33 cellular contexts compared by ENCODE assay signal in the genomic region with DNA sequence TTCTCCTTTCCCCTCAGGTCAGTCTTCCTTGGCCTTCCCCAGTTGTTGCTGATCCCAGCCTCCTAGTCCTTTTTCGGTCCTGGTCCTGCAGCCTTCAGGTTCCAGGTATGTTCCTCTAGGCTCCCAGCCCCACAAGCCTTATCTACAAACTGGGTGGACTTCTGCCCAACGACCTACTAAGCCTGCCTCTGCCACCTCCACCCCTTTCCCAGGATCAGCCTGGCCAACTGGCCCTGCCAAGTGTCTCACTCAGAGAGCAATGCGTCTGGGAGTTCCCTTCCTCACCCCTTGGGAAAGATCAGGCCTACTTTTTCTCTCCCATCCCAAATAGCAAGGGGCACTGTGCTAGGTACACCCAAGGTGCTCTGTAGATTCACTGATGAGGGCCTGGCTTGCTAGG. TPM values are rescaled to one million over a fixed set of nuclear protein-coding genes. Genes with fewer than 3 reads are reported as not detected.
"Had no signal": no experiment of that assay in that cellular context is flagged by ENCODE, and none has a peak within 500 bp of the region (broad histone marks: within the 10 kb centered on the region; RNA-seq: fewer than 3 reads in every experiment).

A gene with protein sequence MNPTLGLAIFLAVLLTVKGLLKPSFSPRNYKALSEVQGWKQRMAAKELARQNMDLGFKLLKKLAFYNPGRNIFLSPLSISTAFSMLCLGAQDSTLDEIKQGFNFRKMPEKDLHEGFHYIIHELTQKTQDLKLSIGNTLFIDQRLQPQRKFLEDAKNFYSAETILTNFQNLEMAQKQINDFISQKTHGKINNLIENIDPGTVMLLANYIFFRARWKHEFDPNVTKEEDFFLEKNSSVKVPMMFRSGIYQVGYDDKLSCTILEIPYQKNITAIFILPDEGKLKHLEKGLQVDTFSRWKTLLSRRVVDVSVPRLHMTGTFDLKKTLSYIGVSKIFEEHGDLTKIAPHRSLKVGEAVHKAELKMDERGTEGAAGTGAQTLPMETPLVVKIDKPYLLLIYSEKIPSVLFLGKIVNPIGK (minus strand): TSS at position 114 of the 400 bp plus-strand sequence. CDS start 11,072 bp downstream, outside the sequence.

- H3K27me3 ChIP-seq: brain microvascular endothelial cell had no signal

- H3K4me3 ChIP-seq: esophagus muscularis mucosa, gastrocnemius medialis had no signal

- H3K9me3 ChIP-seq: esophagus muscularis mucosa, gastrocnemius medialis had no signal

- DNase-seq: activated B cell treated with CpG ODN at 0.5 μM for 24 hours; activated CD4-positive, alpha-beta T cell treated with anti-CD3 and anti-CD28 coated beads for 48 hours; activated CD4-positive, alpha-beta T cell treated with anti-CD3 and anti-CD28 coated beads, Interleukin-2, amount 50 U/mL, for 1 hour; activated CD4-positive, alpha-beta T cell treated with anti-CD3 and anti-CD28 coated beads, Interleukin-2, amount 50 U/mL, for 48 hours; activated CD8-positive, alpha-beta memory T cell treated with anti-CD3 and anti-CD28 coated beads for 24 hours; activated CD8-positive, alpha-beta T cell treated with anti-CD3 and anti-CD28 coated beads for 36 hours; activated effector memory CD4-positive, alpha-beta T cell treated with Interleukin-2 at 50 U/mL for 16 hours; activated gamma-delta T cell treated with Interleukin-2 at 50 U/mL for 16 hours; activated naive CD4-positive, alpha-beta T cell treated with anti-CD3 and anti-CD28 coated beads, Interleukin-2, amount 50 U/mL, for 16 hours; activated naive CD4-positive, alpha-beta T cell treated with Interleukin-2 at 50 U/mL for 16 hours; activated T-cell treated with anti-CD3 and anti-CD28 coated beads, Interleukin-2, amount 50 U/mL, for 4 hours; amniotic stem cell; anterior cingulate cortex; brain microvascular endothelial cell; caudate nucleus; cortex of kidney; dermis blood vessel endothelial cell; effector CD4-positive, alpha-beta T cell; effector memory CD8-positive, alpha-beta T cell; erythroblast; foreskin keratinocyte; gastrocnemius medialis; T-helper 1 cell; T-helper 17 cell; T1000; WERI-Rb-1 had no signal

- H3K27ac ChIP-seq: brain microvascular endothelial cell, esophagus muscularis mucosa, foreskin keratinocyte, gastrocnemius medialis, WERI-Rb-1 had no signal

- H3K4me1 ChIP-seq: esophagus muscularis mucosa, foreskin keratinocyte, gastrocnemius medialis had no signal

- ATAC-seq: activated CD4-positive, CD25-positive, alpha-beta regulatory T cell treated with anti-CD3 and anti-CD28 coated beads, Interleukin-2, amount 50 U/mL, for 24 hours; activated CD8-positive, alpha-beta T cell treated with anti-CD3 and anti-CD28 coated beads for 36 hours; activated T-cell treated with anti-CD3 and anti-CD28 coated beads, Interleukin-2, amount 50 U/mL, for 4 hours; activated T-helper 17 cell treated with anti-CD3 and anti-CD28 coated beads, Interleukin-2, amount 50 U/mL, for 72 hours; effector memory CD8-positive, alpha-beta T cell; gastrocnemius medialis; T-helper 17 cell had no signal

- H3K36me3 ChIP-seq: brain microvascular endothelial cell, esophagus muscularis mucosa, gastrocnemius medialis, WERI-Rb-1 had no signal

RNA-seq across cellular contexts. Expression of the gene that starts here (rescaled TPM):
- total RNA-seq: activated B cell treated with CpG ODN at 0.5 μM for 24 hours; activated CD8-positive, alpha-beta T cell treated with anti-CD3 and anti-CD28 coated beads for 36 hours; activated T-cell treated with anti-CD3 and anti-CD28 coated beads, Interleukin-2, amount 50 U/mL, for 4 hours; activated T-helper 17 cell treated with anti-CD3 and anti-CD28 coated beads, Interleukin-2, amount 50 U/mL, for 72 hours; astrocyte; bronchial epithelial cell; chondrocyte; dermis blood vessel endothelial cell; esophagus muscularis mucosa; foreskin keratinocyte; gastrocnemius medialis; T-helper 17 cell had no signal
- polyA plus RNA-seq: adipose tissue, foreskin keratinocyte had no signal
